ENCODE assay signal across 18 cellular contexts in genomic region chr9:14417230-14417629, GRCh38.
"Had no signal": no experiment of that assay in that cellular context is flagged by ENCODE, and none has a peak within 500 bp of the region (broad histone marks: within the 10 kb centered on the region; RNA-seq: fewer than 3 reads in every experiment).

No MANE protein-coding gene starts in this region.

- H3K27ac Mint-ChIP-seq: activated CD4-positive, alpha-beta memory T cell treated with anti-CD3 and anti-CD28 coated beads for 36 hours; activated T-cell treated with anti-CD3 and anti-CD28 coated beads, Interleukin-2, amount 50 U/mL, for 72 hours; stimulated activated naive CD8-positive, alpha-beta T cell treated with anti-CD3 and anti-CD28 coated beads, Interleukin-15, amount 100 ng/mL, for 72 hours; T-cell had no signal

- H3K36me3 Mint-ChIP-seq: activated CD4-positive, alpha-beta memory T cell treated with anti-CD3 and anti-CD28 coated beads for 36 hours; T-cell had no signal

- DNase-seq: activated CD4-positive, alpha-beta memory T cell treated with anti-CD3 and anti-CD28 coated beads for 36 hours; activated CD4-positive, alpha-beta T cell treated with anti-CD3 and anti-CD28 coated beads for 1 hour; activated gamma-delta T cell treated with Interleukin-2 at 50 U/mL for 16 hours; activated T-cell treated with anti-CD3 and anti-CD28 coated beads, Interleukin-2, amount 50 U/mL, for 72 hours; central memory CD4-positive, alpha-beta T cell; cortex of kidney; effector CD8-positive, alpha-beta T cell; gastrocnemius medialis; heart right ventricle; kidney; left ventricle myocardium superior; sigmoid colon; stimulated activated CD4-positive, alpha-beta T cell treated with anti-CD3 and anti-CD28 coated beads, Interleukin-4, amount 100 ng/mL, for 1 hour; stimulated activated naive CD8-positive, alpha-beta T cell treated with anti-CD3 and anti-CD28 coated beads, Interleukin-15, amount 100 ng/mL, for 72 hours; T-cell; T1000 had no signal

- H3K27ac ChIP-seq: ascending aorta, epithelial cell of prostate, gastrocnemius medialis, heart right ventricle, sigmoid colon had no signal

- H3K27me3 Mint-ChIP-seq: activated CD4-positive, alpha-beta memory T cell treated with anti-CD3 and anti-CD28 coated beads for 36 hours; stimulated activated naive CD8-positive, alpha-beta T cell treated with anti-CD3 and anti-CD28 coated beads, Interleukin-15, amount 100 ng/mL, for 72 hours; T-cell had no signal

- H3K27me3 ChIP-seq: ascending aorta, gastrocnemius medialis, heart right ventricle, sigmoid colon had no signal

- H3K9me3 ChIP-seq: ascending aorta, gastrocnemius medialis, sigmoid colon had no signal

- H3K4me3 ChIP-seq: ascending aorta, gastrocnemius medialis, heart right ventricle, sigmoid colon had no signal

- H3K4me1 Mint-ChIP-seq: stimulated activated naive CD8-positive, alpha-beta T cell treated with anti-CD3 and anti-CD28 coated beads, Interleukin-15, amount 100 ng/mL, for 72 hours; T-cell had no signal

- ATAC-seq: activated T-cell treated with anti-CD3 and anti-CD28 coated beads, Interleukin-2, amount 50 U/mL, for 72 hours; gastrocnemius medialis; left ventricle myocardium superior; stimulated activated naive CD8-positive, alpha-beta T cell treated with anti-CD3 and anti-CD28 coated beads, Interleukin-15, amount 100 ng/mL, for 72 hours; T-cell had no signal

- H3K9me3 Mint-ChIP-seq: activated T-cell treated with anti-CD3 and anti-CD28 coated beads, Interleukin-2, amount 50 U/mL, for 72 hours; stimulated activated naive CD8-positive, alpha-beta T cell treated with anti-CD3 and anti-CD28 coated beads, Interleukin-15, amount 100 ng/mL, for 72 hours had no signal

- H3K4me1 ChIP-seq: ascending aorta, gastrocnemius medialis, heart right ventricle had no signal

- H3K36me3 ChIP-seq: ascending aorta, gastrocnemius medialis, heart right ventricle, sigmoid colon had no signal

- H3K4me3 Mint-ChIP-seq: activated CD4-positive, alpha-beta memory T cell treated with anti-CD3 and anti-CD28 coated beads for 36 hours; activated T-cell treated with anti-CD3 and anti-CD28 coated beads, Interleukin-2, amount 50 U/mL, for 72 hours; stimulated activated naive CD8-positive, alpha-beta T cell treated with anti-CD3 and anti-CD28 coated beads, Interleukin-15, amount 100 ng/mL, for 72 hours; T-cell had no signal
